8 cellular contexts compared by ENCODE assay signal in genomic region chr1:25904942-25905679, GRCh38. TPM values are rescaled to one million over a fixed set of nuclear protein-coding genes. Genes with fewer than 3 reads are reported as not detected.
DNase-seq lines count a peak whose midpoint lies in the region; ATAC-seq and TF ChIP-seq lines count a peak whose summit lies in the region.

No MANE protein-coding gene starts in this region.

- H3K27ac ChIP-seq in thoracic aorta: peak overlapping the region; percentile 9 to 54

- H3K27me3 Mint-ChIP-seq in activated naive CD8-positive, alpha-beta T cell: no peaks in the 10 kb centered on the region
- peaks cover 21% of the 10 kb centered on the region for H3K27me3 Mint-ChIP-seq in glutamatergic neuron (ENCODE audit: unreplicated experiment)
- no peaks in the 10 kb centered on the region for H3K27me3 Mint-ChIP-seq in osteocyte (ENCODE audit: unreplicated experiment)

- H3K27ac Mint-ChIP-seq in activated naive CD8-positive, alpha-beta T cell: peak overlapping the region; percentile 86
- H3K27ac Mint-ChIP-seq in glutamatergic neuron (ENCODE audit: unreplicated experiment) (peak overlapping the region; percentile 97), osteocyte (ENCODE audit: unreplicated experiment) (peak overlapping the region; percentile 93)

- peak overlapping the region; percentile 88 for H3K4me3 ChIP-seq in thoracic aorta

- H3K36me3 Mint-ChIP-seq in activated naive CD8-positive, alpha-beta T cell: peaks cover 5% of the 10 kb centered on the region
- H3K36me3 Mint-ChIP-seq in glutamatergic neuron (ENCODE audit: unreplicated experiment) (no peaks in the 10 kb centered on the region), osteocyte (ENCODE audit: unreplicated experiment) (peaks cover 14% of the 10 kb centered on the region)

- H3K36me3 ChIP-seq in thoracic aorta: no peaks in the 10 kb centered on the region

- H3K27me3 ChIP-seq in thoracic aorta (replicated peaks; ENCODE audit: insufficient read depth): no peaks in the 10 kb centered on the region

- peaks cover 30% of the 10 kb centered on the region for H3K4me1 Mint-ChIP-seq in activated naive CD8-positive, alpha-beta T cell (ENCODE audit: low read depth)
- peaks cover 45% of the 10 kb centered on the region for H3K4me1 Mint-ChIP-seq in glutamatergic neuron (ENCODE audit: low read depth, unreplicated experiment)
- peaks cover 27% of the 10 kb centered on the region for H3K4me1 Mint-ChIP-seq in osteocyte (ENCODE audit: unreplicated experiment)

- ATAC-seq in HG02623 (IDR thresholded peaks at IDR 0.05; ENCODE audit: unreplicated experiment): peak; percentile 78
- peak; percentile 55 for ATAC-seq in thoracic aorta (ENCODE audit: insufficient number of reproducible peaks, low FRiP score, low read depth)

- peaks cover 3 to 20% of the 10 kb centered on the region in 2 donors for H3K4me1 ChIP-seq in thoracic aorta (ENCODE audit: control insufficient read depth in 1 of 2, low read depth in 2 of 2)

- H3K9me3 ChIP-seq in thoracic aorta: no peaks in the 10 kb centered on the region

- TF ChIP-seq CTCF in glutamatergic neuron (IDR thresholded peaks at IDR 0.05; ENCODE audit: partially characterized antibody, unreplicated experiment) (no peak), osteocyte (IDR thresholded peaks at IDR 0.05) (peak; percentile 29), thoracic aorta (IDR thresholded peaks at IDR 0.05) (no peak)

- H3K9me3 Mint-ChIP-seq in activated naive CD8-positive, alpha-beta T cell (ENCODE audit: low read depth): no peaks in the 10 kb centered on the region
- peaks cover 26% of the 10 kb centered on the region for H3K9me3 Mint-ChIP-seq in glutamatergic neuron (ENCODE audit: unreplicated experiment)
- no peaks in the 10 kb centered on the region for H3K9me3 Mint-ChIP-seq in osteocyte (ENCODE audit: unreplicated experiment)

- DNase-seq in GM03348 (ENCODE audit: low spot score): peak; percentile 99
- peak; percentile 95 for DNase-seq in NCI-H1105 treated with DMSO at 0.1 percent for 48 hours (lab: John Stamatoyannopoulos, UW)
- peak; percentile 81 for DNase-seq in SKM-1 (lab: John Stamatoyannopoulos, UW; ENCODE audit: unreplicated experiment)
- DNase-seq in glutamatergic neuron: peak; percentile 99
- peak; percentile 97 for DNase-seq in osteocyte (ENCODE audit: extremely low spot score, unreplicated experiment)
- DNase-seq in thoracic aorta (ENCODE audit: low spot score): peak; percentile 53

- H3K4me3 Mint-ChIP-seq in activated naive CD8-positive, alpha-beta T cell: peak overlapping the region; percentile 91
- H3K4me3 Mint-ChIP-seq in glutamatergic neuron (ENCODE audit: unreplicated experiment): peak overlapping the region; percentile 90
- H3K4me3 Mint-ChIP-seq in osteocyte (ENCODE audit: unreplicated experiment): peak overlapping the region; percentile 80

RNA-seq across cellular contexts. Expression of gene STMN1, which starts 1.1 kb away (rescaled TPM):
- total RNA-seq in glutamatergic neuron (ENCODE audit: unreplicated experiment) (2,298 TPM), osteocyte (238 and 255 TPM in 2 replicates), thoracic aorta (10 to 100 TPM; 10.9 to 14.4 TPM)

RNA-seq across cellular contexts. Expression of gene PAQR7, which starts 29.6 kb away (rescaled TPM):
- 6.4 TPM for total RNA-seq in glutamatergic neuron (ENCODE audit: unreplicated experiment)
- total RNA-seq in osteocyte: 11.0 and 11.6 TPM in 2 replicates
- total RNA-seq in thoracic aorta: 1 to 10 TPM; 7.0 to 7.1 TPM

RNA-seq across cellular contexts. Expression of gene AUNIP, which starts 45.9 kb away (rescaled TPM):
- total RNA-seq in glutamatergic neuron (ENCODE audit: unreplicated experiment) (1.3 TPM), osteocyte (1.3 and 1.9 TPM in 2 replicates), thoracic aorta (not detected)

Comparison
In these comparisons a context has a peak if more than half of its experiments do, and no peak if none do; other contexts are left out.
1. Peak in every context shown above with its lines: DNase-seq, ATAC-seq, H3K4me3 ChIP-seq and H3K27ac ChIP-seq.
2. RNA of gene STMN1, which starts 1.1 kb away (total RNA-seq): 2,298 TPM in glutamatergic neuron (single experiment) and 238 to 255 TPM in osteocyte; 10.9 to 14.4 TPM in thoracic aorta; every median in the first group is over 10 times any median in the second.